In genomic region chr2:111932841-111933291, GRCh38 we compare ENCODE assay signal across 29 cellular contexts. TPM values are rescaled to one million over a fixed set of nuclear protein-coding genes. Genes with fewer than 3 reads are reported as not detected.
"Had no signal": no experiment of that assay in that cellular context is flagged by ENCODE, and none has a peak within 500 bp of the region (broad histone marks: within the 10 kb centered on the region; RNA-seq: fewer than 3 reads in every experiment).

No MANE protein-coding gene starts in this region.

- H3K27me3 Mint-ChIP-seq: type B pancreatic cell had no signal

- H3K9me3 Mint-ChIP-seq: immature natural killer cell; nephron; neural progenitor cell; stimulated activated memory B cell treated with anti-CD40 and anti-IgM and Interleukin-4, amounts not matched to agents 10 μg/mL and 1 μg/mL and 100 μg/mL, for 72 hours; type B pancreatic cell had no signal

- H3K4me1 ChIP-seq: neural progenitor cell, parathyroid adenoma, prostate gland had no signal

- DNase-seq: dermis blood vessel endothelial cell; effector memory CD4-positive, alpha-beta T cell; erythroblast; esophagus squamous epithelium; foreskin melanocyte; hypothalamus; immature natural killer cell; islet precursor cell; kidney glomerular epithelial cell; left colon; mammary epithelial cell; mesendoderm; midbrain; naive thymus-derived CD4-positive, alpha-beta T cell; right cardiac atrium; spleen; stimulated activated CD4-positive, alpha-beta T cell treated with anti-CD3 and anti-CD28 coated beads, Interleukin-4, amount 100 ng/mL, for 4 hours; stimulated activated naive CD8-positive, alpha-beta T cell treated with anti-CD3 and anti-CD28 coated beads, Interleukin-15, Interleukin-2, amounts not matched to agents 100 U/mL and 50 U/mL, for 24 hours; substantia nigra; testis; tibial artery had no signal

- H3K27me3 ChIP-seq: neural progenitor cell, spleen, testis, tibial artery had no signal

- H3K36me3 Mint-ChIP-seq: immature natural killer cell; stimulated activated memory B cell treated with anti-CD40 and anti-IgM and Interleukin-4, amounts not matched to agents 10 μg/mL and 1 μg/mL and 100 μg/mL, for 72 hours had no signal

- H3K79me2 ChIP-seq: parathyroid adenoma had no signal

- H2AFZ ChIP-seq: neural progenitor cell, parathyroid adenoma had no signal

- H3K27ac Mint-ChIP-seq: immature natural killer cell; naive thymus-derived CD4-positive, alpha-beta T cell; neural progenitor cell; stimulated activated memory B cell treated with anti-CD40 and anti-IgM and Interleukin-4, amounts not matched to agents 10 μg/mL and 1 μg/mL and 100 μg/mL, for 72 hours; type B pancreatic cell had no signal

- H3K27ac ChIP-seq: coronary artery, esophagus squamous epithelium, neural progenitor cell, parathyroid adenoma, prostate gland, skin epidermis, testis, tibial artery had no signal

- H3K4me3 Mint-ChIP-seq: immature natural killer cell; naive thymus-derived CD4-positive, alpha-beta T cell; nephron; neural progenitor cell; stimulated activated memory B cell treated with anti-CD40 and anti-IgM and Interleukin-4, amounts not matched to agents 10 μg/mL and 1 μg/mL and 100 μg/mL, for 72 hours; type B pancreatic cell had no signal

- H3K9ac ChIP-seq: neural progenitor cell, parathyroid adenoma had no signal

- H3K4me2 ChIP-seq: neural progenitor cell had no signal

- H3K9me3 ChIP-seq: esophagus squamous epithelium, prostate gland, spleen, testis, tibial artery had no signal

- H3K4me1 Mint-ChIP-seq: immature natural killer cell; neural progenitor cell; stimulated activated memory B cell treated with anti-CD40 and anti-IgM and Interleukin-4, amounts not matched to agents 10 μg/mL and 1 μg/mL and 100 μg/mL, for 72 hours had no signal

- H3K36me3 ChIP-seq: neural progenitor cell, prostate gland had no signal

- ATAC-seq: left colon; naive thymus-derived CD4-positive, alpha-beta T cell; right cardiac atrium; stimulated activated memory B cell treated with anti-CD40 and anti-IgM and Interleukin-4, amounts not matched to agents 10 μg/mL and 1 μg/mL and 100 μg/mL, for 72 hours; stimulated activated naive CD8-positive, alpha-beta T cell treated with anti-CD3 and anti-CD28 coated beads, Interleukin-15, Interleukin-2, amounts not matched to agents 100 U/mL and 50 U/mL, for 24 hours had no signal

- H3K4me3 ChIP-seq: coronary artery, esophagus squamous epithelium, neural progenitor cell, prostate gland, skin epidermis, spleen, testis, tibial artery had no signal

RNA-seq across cellular contexts. Expression of gene MERTK, which starts 34.5 kb away (rescaled TPM):
- polyA plus RNA-seq: naive thymus-derived CD4-positive, alpha-beta T cell had no signal
